In the genomic region with DNA sequence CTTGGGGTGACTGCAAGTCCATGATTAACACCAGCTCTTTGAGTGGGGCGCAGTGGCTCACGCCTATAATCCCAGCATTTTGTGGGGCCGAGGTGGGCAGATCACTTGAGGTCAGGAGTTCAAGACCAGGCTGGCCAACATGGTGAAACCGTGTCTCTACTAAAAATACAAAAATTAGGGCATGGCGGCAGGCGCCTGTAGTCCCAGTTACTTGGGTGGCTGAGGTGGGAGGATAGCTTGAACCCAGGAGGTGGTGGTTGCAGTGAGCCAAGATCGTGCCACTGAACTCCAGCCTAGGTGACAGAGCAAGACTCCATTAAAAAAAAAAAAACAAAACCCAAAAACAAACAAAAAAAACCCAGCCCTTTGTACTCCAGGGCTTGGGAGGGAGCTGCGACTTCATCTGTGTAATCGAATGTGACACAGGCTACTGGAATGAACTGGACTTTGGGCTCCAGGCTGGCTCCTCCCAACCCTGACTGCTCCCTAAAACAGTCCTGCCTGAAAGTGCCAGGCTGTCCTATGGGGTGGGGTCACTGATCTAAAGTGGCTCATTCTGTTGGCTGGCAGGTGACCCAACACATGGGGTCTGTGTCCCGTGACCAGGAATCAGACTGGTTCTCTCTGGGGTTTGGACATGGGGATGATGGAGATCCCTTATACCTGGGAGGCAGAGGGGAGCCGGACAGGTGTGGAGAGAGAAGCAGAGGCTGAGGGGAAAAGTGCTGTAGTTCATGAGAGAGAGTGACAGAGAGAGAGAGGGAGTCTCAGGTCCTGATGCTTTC, we compare ENCODE assay signal across 1 cellular context.
TF ChIP-seq lines count a peak whose summit lies in the region.

No MANE protein-coding gene starts in this region.

TF ChIP-seq in HepG2, 621 proteins besides CTCF, POLR2A, EP300 and RAD21 (continued from another document):
- TF ChIP-seq PHF21A (CRISPR knock-in tag; IDR thresholded peaks at IDR 0.05), result peak; percentile 59; the same call in 1 of the 2 replicates
- no peak for TF ChIP-seq NR2F2 (IDR thresholded peaks at IDR 0.05; ENCODE audit: borderline replicate concordance, low read depth)
- TF ChIP-seq SOX13 (IDR thresholded peaks at IDR 0.05), result no peak
- TF ChIP-seq SOX13 (CRISPR knock-in tag; conservative IDR thresholded peaks at IDR 0.05 in 1 of 2, IDR thresholded peaks at IDR 0.05 in 1 of 2), result peak in 1 of 2 experiments; percentile 85; a peak in 2 of 4 replicates
- no peak for TF ChIP-seq HNRNPL (IDR thresholded peaks at IDR 0.05; ENCODE audit: low read depth, low read length)
- TF ChIP-seq ASH2L (IDR thresholded peaks at IDR 0.05; ENCODE audit: insufficient read length, low read depth, low read length), result peak; percentile 89
- TF ChIP-seq, protein P1, sequence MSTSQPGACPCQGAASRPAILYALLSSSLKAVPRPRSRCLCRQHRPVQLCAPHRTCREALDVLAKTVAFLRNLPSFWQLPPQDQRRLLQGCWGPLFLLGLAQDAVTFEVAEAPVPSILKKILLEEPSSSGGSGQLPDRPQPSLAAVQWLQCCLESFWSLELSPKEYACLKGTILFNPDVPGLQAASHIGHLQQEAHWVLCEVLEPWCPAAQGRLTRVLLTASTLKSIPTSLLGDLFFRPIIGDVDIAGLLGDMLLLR (CRISPR knock-in tag; IDR thresholded peaks at IDR 0.05), result no peak
- no peak for TF ChIP-seq MTF2 (CRISPR knock-in tag; IDR thresholded peaks at IDR 0.05; ENCODE audit: borderline replicate concordance)
- TF ChIP-seq ZSCAN22 (CRISPR knock-in tag; IDR thresholded peaks at IDR 0.05), result no peak
- peak; percentile 71 for TF ChIP-seq POLR2G (IDR thresholded peaks at IDR 0.05; ENCODE audit: low read depth, low read length)
- TF ChIP-seq, protein P2, sequence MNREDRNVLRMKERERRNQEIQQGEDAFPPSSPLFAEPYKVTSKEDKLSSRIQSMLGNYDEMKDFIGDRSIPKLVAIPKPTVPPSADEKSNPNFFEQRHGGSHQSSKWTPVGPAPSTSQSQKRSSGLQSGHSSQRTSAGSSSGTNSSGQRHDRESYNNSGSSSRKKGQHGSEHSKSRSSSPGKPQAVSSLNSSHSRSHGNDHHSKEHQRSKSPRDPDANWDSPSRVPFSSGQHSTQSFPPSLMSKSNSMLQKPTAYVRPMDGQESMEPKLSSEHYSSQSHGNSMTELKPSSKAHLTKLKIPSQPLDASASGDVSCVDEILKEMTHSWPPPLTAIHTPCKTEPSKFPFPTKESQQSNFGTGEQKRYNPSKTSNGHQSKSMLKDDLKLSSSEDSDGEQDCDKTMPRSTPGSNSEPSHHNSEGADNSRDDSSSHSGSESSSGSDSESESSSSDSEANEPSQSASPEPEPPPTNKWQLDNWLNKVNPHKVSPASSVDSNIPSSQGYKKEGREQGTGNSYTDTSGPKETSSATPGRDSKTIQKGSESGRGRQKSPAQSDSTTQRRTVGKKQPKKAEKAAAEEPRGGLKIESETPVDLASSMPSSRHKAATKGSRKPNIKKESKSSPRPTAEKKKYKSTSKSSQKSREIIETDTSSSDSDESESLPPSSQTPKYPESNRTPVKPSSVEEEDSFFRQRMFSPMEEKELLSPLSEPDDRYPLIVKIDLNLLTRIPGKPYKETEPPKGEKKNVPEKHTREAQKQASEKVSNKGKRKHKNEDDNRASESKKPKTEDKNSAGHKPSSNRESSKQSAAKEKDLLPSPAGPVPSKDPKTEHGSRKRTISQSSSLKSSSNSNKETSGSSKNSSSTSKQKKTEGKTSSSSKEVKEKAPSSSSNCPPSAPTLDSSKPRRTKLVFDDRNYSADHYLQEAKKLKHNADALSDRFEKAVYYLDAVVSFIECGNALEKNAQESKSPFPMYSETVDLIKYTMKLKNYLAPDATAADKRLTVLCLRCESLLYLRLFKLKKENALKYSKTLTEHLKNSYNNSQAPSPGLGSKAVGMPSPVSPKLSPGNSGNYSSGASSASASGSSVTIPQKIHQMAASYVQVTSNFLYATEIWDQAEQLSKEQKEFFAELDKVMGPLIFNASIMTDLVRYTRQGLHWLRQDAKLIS (CRISPR knock-in tag; IDR thresholded peaks at IDR 0.05), result no peak
- no peak; the same call in 1 of the 2 replicates for TF ChIP-seq ELF3 (CRISPR knock-in tag; IDR thresholded peaks at IDR 0.05)
- no peak for TF ChIP-seq ZNF777 (CRISPR knock-in tag; IDR thresholded peaks at IDR 0.05)
- no peak for TF ChIP-seq SNRNP70 (IDR thresholded peaks at IDR 0.05; ENCODE audit: low read depth, low read length)
- TF ChIP-seq LCORL (IDR thresholded peaks at IDR 0.05), result peak; percentile 91; the same call in 1 of the 2 replicates
- TF ChIP-seq LCORL (CRISPR knock-in tag; IDR thresholded peaks at IDR 0.05), result peak; percentile 97
- TF ChIP-seq, protein P3, sequence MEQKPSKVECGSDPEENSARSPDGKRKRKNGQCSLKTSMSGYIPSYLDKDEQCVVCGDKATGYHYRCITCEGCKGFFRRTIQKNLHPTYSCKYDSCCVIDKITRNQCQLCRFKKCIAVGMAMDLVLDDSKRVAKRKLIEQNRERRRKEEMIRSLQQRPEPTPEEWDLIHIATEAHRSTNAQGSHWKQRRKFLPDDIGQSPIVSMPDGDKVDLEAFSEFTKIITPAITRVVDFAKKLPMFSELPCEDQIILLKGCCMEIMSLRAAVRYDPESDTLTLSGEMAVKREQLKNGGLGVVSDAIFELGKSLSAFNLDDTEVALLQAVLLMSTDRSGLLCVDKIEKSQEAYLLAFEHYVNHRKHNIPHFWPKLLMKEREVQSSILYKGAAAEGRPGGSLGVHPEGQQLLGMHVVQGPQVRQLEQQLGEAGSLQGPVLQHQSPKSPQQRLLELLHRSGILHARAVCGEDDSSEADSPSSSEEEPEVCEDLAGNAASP (CRISPR knock-in tag; IDR thresholded peaks at IDR 0.05; ENCODE audit: borderline replicate concordance), result 0 out of 2 replicates have a peak, but pooled peaks have one; percentile 11
- TF ChIP-seq RELA (CRISPR knock-in tag; IDR thresholded peaks at IDR 0.05), result no peak
- TF ChIP-seq ZNF143 (CRISPR knock-in tag; IDR thresholded peaks at IDR 0.05), result no peak
- TF ChIP-seq ZNF7 (CRISPR knock-in tag; IDR thresholded peaks at IDR 0.05), result no peak
- peak; percentile 30; the same call in 1 of the 2 replicates for TF ChIP-seq RCOR2 (CRISPR knock-in tag; IDR thresholded peaks at IDR 0.05)
- TF ChIP-seq, protein P4, sequence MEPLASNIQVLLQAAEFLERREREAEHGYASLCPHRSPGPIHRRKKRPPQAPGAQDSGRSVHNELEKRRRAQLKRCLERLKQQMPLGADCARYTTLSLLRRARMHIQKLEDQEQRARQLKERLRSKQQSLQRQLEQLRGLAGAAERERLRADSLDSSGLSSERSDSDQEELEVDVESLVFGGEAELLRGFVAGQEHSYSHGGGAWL (CRISPR knock-in tag; IDR thresholded peaks at IDR 0.05), result no peak
- TF ChIP-seq, protein P5, sequence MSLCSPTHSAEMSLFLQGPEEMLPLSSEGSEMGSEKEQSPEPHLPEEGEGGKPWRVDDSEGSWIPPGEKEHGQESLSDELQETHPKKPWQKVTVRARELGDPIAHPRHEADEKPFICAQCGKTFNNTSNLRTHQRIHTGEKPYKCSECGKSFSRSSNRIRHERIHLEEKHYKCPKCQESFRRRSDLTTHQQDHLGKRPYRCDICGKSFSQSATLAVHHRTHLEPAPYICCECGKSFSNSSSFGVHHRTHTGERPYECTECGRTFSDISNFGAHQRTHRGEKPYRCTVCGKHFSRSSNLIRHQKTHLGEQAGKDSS (CRISPR knock-in tag; IDR thresholded peaks at IDR 0.05; ENCODE audit: borderline replicate concordance, low read depth), result no peak
- TF ChIP-seq, protein P6, sequence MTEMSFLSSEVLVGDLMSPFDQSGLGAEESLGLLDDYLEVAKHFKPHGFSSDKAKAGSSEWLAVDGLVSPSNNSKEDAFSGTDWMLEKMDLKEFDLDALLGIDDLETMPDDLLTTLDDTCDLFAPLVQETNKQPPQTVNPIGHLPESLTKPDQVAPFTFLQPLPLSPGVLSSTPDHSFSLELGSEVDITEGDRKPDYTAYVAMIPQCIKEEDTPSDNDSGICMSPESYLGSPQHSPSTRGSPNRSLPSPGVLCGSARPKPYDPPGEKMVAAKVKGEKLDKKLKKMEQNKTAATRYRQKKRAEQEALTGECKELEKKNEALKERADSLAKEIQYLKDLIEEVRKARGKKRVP (CRISPR knock-in tag; IDR thresholded peaks at IDR 0.05), result no peak
- peak; percentile 45; the same call in 1 of the 2 replicates for TF ChIP-seq ZNF350 (CRISPR knock-in tag; IDR thresholded peaks at IDR 0.05; ENCODE audit: borderline replicate concordance, low read depth)
- TF ChIP-seq, protein P7, sequence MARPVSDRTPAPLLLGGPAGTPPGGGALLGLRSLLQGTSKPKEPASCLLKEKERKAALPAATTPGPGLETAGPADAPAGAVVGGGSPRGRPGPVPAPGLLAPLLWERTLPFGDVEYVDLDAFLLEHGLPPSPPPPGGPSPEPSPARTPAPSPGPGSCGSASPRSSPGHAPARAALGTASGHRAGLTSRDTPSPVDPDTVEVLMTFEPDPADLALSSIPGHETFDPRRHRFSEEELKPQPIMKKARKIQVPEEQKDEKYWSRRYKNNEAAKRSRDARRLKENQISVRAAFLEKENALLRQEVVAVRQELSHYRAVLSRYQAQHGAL (CRISPR knock-in tag; IDR thresholded peaks at IDR 0.05; ENCODE audit: not compliant biosample characterization), result no peak
- TF ChIP-seq ATRX (CRISPR knock-in tag; IDR thresholded peaks at IDR 0.05; ENCODE audit: borderline replicate concordance), result no peak
- no peak for TF ChIP-seq ZNF446 (CRISPR knock-in tag; IDR thresholded peaks at IDR 0.05)
